ENCODE assay signal across 14 cellular contexts in genomic region chr9:87883990-87884389, GRCh38. TPM values are rescaled to one million over a fixed set of nuclear protein-coding genes. Genes with fewer than 3 reads are reported as not detected.
DNase-seq lines count a peak whose midpoint lies in the region; ATAC-seq, FAIRE-seq and TF ChIP-seq lines count a peak whose summit lies in the region.
"Had no signal": no experiment of that assay in that cellular context is flagged by ENCODE, and none has a peak within 500 bp of the region (broad histone marks: within the 10 kb centered on the region; RNA-seq: fewer than 3 reads in every experiment).

No MANE protein-coding gene starts in this region.

- no peaks in the 10 kb centered on the region for H4K20me1 ChIP-seq in KMS-11 (ENCODE audit: insufficient read depth)
- no peaks in the 10 kb centered on the region for H4K20me1 ChIP-seq in H1 (replicated peaks in 1 of 2; ENCODE audit: control insufficient read depth in 1 of 2, insufficient read depth in 2 of 2, low read length in 2 of 2)
- no peaks in the 10 kb centered on the region for H4K20me1 ChIP-seq in osteoblast (ENCODE audit: insufficient read depth, low read length)

- no peak overlapping the region for H3K56ac ChIP-seq in H1 (replicated peaks; ENCODE audit: insufficient read length, low read depth, low read length)

- H3K4me3 ChIP-seq in GM06990 (replicated peaks; ENCODE audit: low read depth, low read length) = no peak overlapping the region
- no peak overlapping the region for H3K4me3 ChIP-seq in KMS-11 (IDR thresholded peaks at IDR 0.05; ENCODE audit: insufficient read depth, low read depth, low read length)
- H3K4me3 ChIP-seq in H1 (ENCODE audit: extremely low read depth in 1 of 4, insufficient read depth in 2 of 4, low read depth in 3 of 4, low read length in 4 of 4) = no peak overlapping the region
- H3K4me3 ChIP-seq in osteoblast (ENCODE audit: insufficient read depth, low read length) = no peak overlapping the region
- H3K4me3 ChIP-seq: mucosa of descending colon had no signal

- H3K27me3 ChIP-seq in GM06990 (replicated peaks; ENCODE audit: control insufficient read depth, insufficient read depth, low read length) = no peaks in the 10 kb centered on the region; the same call in 1 of the 2 replicates
- no peaks in the 10 kb centered on the region for H3K27me3 ChIP-seq in KMS-11 (ENCODE audit: insufficient read depth, low read depth)
- H3K27me3 ChIP-seq in H1 (replicated peaks in 1 of 4; ENCODE audit: control insufficient read depth in 3 of 4, extremely low read depth in 1 of 4, insufficient read depth in 3 of 4, low read length in 3 of 4) = no peaks in the 10 kb centered on the region; a peak in 1 of 7 replicates
- H3K27me3 ChIP-seq in osteoblast (ENCODE audit: insufficient read depth, low read length) = no peaks in the 10 kb centered on the region

- no peak overlapping the region for H3K4me3 Mint-ChIP-seq in activated naive CD8-positive, alpha-beta T cell treated with anti-CD3 and anti-CD28 coated beads, Interleukin-2, amount 50 U/mL, for 24 hours

- TF ChIP-seq RAD21 in H1 (IDR thresholded peaks at IDR 0.05 in 1 of 2, conservative IDR thresholded peaks at IDR 0.05 in 1 of 2; ENCODE audit: low read depth in 2 of 2, low read length in 2 of 2) = peak; percentile 31 to 62; a peak in 3 of 4 replicates

- H3K27ac Mint-ChIP-seq in activated naive CD8-positive, alpha-beta T cell treated with anti-CD3 and anti-CD28 coated beads, Interleukin-2, amount 50 U/mL, for 24 hours = no peak overlapping the region

- ATAC-seq in activated naive CD8-positive, alpha-beta T cell treated with anti-CD3 and anti-CD28 coated beads, Interleukin-2, amount 50 U/mL, for 24 hours = no peak
- ATAC-seq: mucosa of descending colon had no signal

- FAIRE-seq in H1 (lab: Jason Lieb, UNC) = no peak
- FAIRE-seq: astrocyte, endothelial cell of umbilical vein had no signal

- no peak for TF ChIP-seq EP300 in H1 (IDR thresholded peaks at IDR 0.05; ENCODE audit: borderline replicate concordance in 1 of 2, low read depth in 2 of 2, low read length in 2 of 2)

- H3K9me3 ChIP-seq in H1 (ENCODE audit: insufficient read depth in 2 of 2, low read depth in 1 of 2, low read length in 1 of 2) (no peaks in the 10 kb centered on the region), osteoblast (ENCODE audit: low read depth, low read length) (no peaks in the 10 kb centered on the region)
- H3K9me3 ChIP-seq: mucosa of descending colon had no signal

- H4K8ac ChIP-seq in H1 (ENCODE audit: extremely low read depth, insufficient read depth, low read length) = no peak overlapping the region

- no peaks in the 10 kb centered on the region for H3K9me3 Mint-ChIP-seq in activated naive CD8-positive, alpha-beta T cell treated with anti-CD3 and anti-CD28 coated beads, Interleukin-2, amount 50 U/mL, for 24 hours

- H3K4me1 Mint-ChIP-seq in activated naive CD8-positive, alpha-beta T cell treated with anti-CD3 and anti-CD28 coated beads, Interleukin-2, amount 50 U/mL, for 24 hours = no peaks in the 10 kb centered on the region

- H3K27ac ChIP-seq in KMS-11 (no peak overlapping the region), H1 (ENCODE audit: low read depth, low read length) (no peak overlapping the region), osteoblast (ENCODE audit: low read depth, low read length) (no peak overlapping the region)

- 62% methylated on average over 5 of the region's 8 CpGs; no CpG with 5 or more reads in 1 of the 2 experiments for WGBS in H1 (ENCODE audit: extremely low coverage in 1 of 2, insufficient coverage in 1 of 2, insufficient read length in 1 of 2, insufficient replicate concordance in 2 of 2, low coverage in 1 of 2, low lambda C conversion rate in 2 of 2, missing lambda C conversion rate in 1 of 2), 2 experiments

- no peaks in the 10 kb centered on the region for H3K79me1 ChIP-seq in H1 (ENCODE audit: low read depth, low read length)

- H3K36me3 Mint-ChIP-seq in activated naive CD8-positive, alpha-beta T cell treated with anti-CD3 and anti-CD28 coated beads, Interleukin-2, amount 50 U/mL, for 24 hours (ENCODE audit: low read depth) = no peaks in the 10 kb centered on the region

- no peaks in the 10 kb centered on the region for H3K79me2 ChIP-seq in KMS-11 (ENCODE audit: insufficient read depth, low read depth)
- no peaks in the 10 kb centered on the region for H3K79me2 ChIP-seq in H1 (ENCODE audit: control insufficient read depth in 1 of 2, insufficient read depth in 2 of 2, low read length in 2 of 2)
- no peaks in the 10 kb centered on the region for H3K79me2 ChIP-seq in osteoblast (ENCODE audit: insufficient read depth, low read length)

- peak overlapping the region; percentile 71; the same call in 1 of the 2 replicates for H2BK5ac ChIP-seq in H1 (ENCODE audit: low read depth, low read length)

- H3K23me2 ChIP-seq in H1 (ENCODE audit: low read depth, low read length) = no peaks in the 10 kb centered on the region

- H2AFZ ChIP-seq in KMS-11 (ENCODE audit: low read depth) = no peak overlapping the region
- H2AFZ ChIP-seq in H1 (ENCODE audit: low read length) = no peak overlapping the region
- H2AFZ ChIP-seq in osteoblast (ENCODE audit: low read length) = no peak overlapping the region

- 0 out of 2 replicates have a peak overlapping the region, but pooled peaks have one; percentile 60 for H2BK12ac ChIP-seq in H1 (ENCODE audit: low read depth, low read length)

- DNase-seq in GM06990 (ENCODE audit: extremely low read depth, insufficient read length) (no peak), H1 (ENCODE audit: low read depth in 1 of 2, low spot score in 2 of 2) (peak in 1 of 2 experiments; percentile 81), osteoblast (ENCODE audit: insufficient read length, low spot score, missing footprints) (no peak), SHP77 treated with DMSO at 0.1 percent for 48 hours (lab: John Stamatoyannopoulos, UW) (no peak)
- no peak for DNase-seq in activated naive CD8-positive, alpha-beta T cell treated with anti-CD3 and anti-CD28 coated beads, Interleukin-2, amount 50 U/mL, for 24 hours
- DNase-seq in NK-92 treated with Interleukin-12 subunit alpha and Interleukin-12 subunit beta, amount 100 ng/mL, for 24 hours (lab: John Stamatoyannopoulos, UW) = no peak
- DNase-seq: activated T-cell treated with anti-CD3 and anti-CD28 coated beads, Interleukin-2, amount 50 U/mL, for 48 hours; DMS153; NCI-H524; SIG-M5 had no signal

- H3K9ac ChIP-seq in KMS-11 = no peak overlapping the region
- no peak overlapping the region for H3K9ac ChIP-seq in H1 (replicated peaks in 1 of 4; ENCODE audit: extremely low read depth in 1 of 4, low read depth in 3 of 4, low read length in 3 of 4)

- H2BK20ac ChIP-seq in H1 (ENCODE audit: low read length) = no peak overlapping the region; the same call in 1 of the 2 replicates

- H3K14ac ChIP-seq in H1 (ENCODE audit: insufficient read length) = no peak overlapping the region

- peak overlapping the region; percentile 88; the same call in 1 of the 2 replicates for H2BK15ac ChIP-seq in H1 (ENCODE audit: low read length)

- TF ChIP-seq POLR2A in H1 (IDR thresholded peaks at IDR 0.05; ENCODE audit: control extremely low read depth in 1 of 2, low read depth in 2 of 2, low read length in 2 of 2) = no peak

- no peak overlapping the region; the same call in 1 of the 2 replicates for H2AK5ac ChIP-seq in H1 (ENCODE audit: low read depth, low read length)

- H3K36me3 ChIP-seq in GM06990 (ENCODE audit: control insufficient read depth, insufficient read depth, low read length) = no peaks in the 10 kb centered on the region
- no peaks in the 10 kb centered on the region for H3K36me3 ChIP-seq in KMS-11 (ENCODE audit: insufficient read depth)
- H3K36me3 ChIP-seq in H1 (ENCODE audit: control insufficient read depth in 2 of 4, insufficient read depth in 4 of 4, low read length in 3 of 4) = no peaks in the 10 kb centered on the region
- no peaks in the 10 kb centered on the region for H3K36me3 ChIP-seq in osteoblast (ENCODE audit: insufficient read depth, low read length)

- no peaks in the 10 kb centered on the region for H3K27me3 Mint-ChIP-seq in activated naive CD8-positive, alpha-beta T cell treated with anti-CD3 and anti-CD28 coated beads, Interleukin-2, amount 50 U/mL, for 24 hours

- POLR2A ChIA-PET in H1 (lab: Charles Lee; ENCODE audit: partially characterized antibody) = interaction anchor here (1.0 kb wide), 1 partner anchor 21 kb away, joined by 3 read pairs; no protein-coding TSS in a partner anchor

- no peak overlapping the region for H3K18ac ChIP-seq in H1 (ENCODE audit: extremely low read depth, low read length)

- CTCF ChIA-PET in H1 (lab: Charles Lee; ENCODE audit: partially characterized antibody) = interaction anchor here (0.6 to 4.1 kb wide), 30 partner anchors 10 to 1006 kb away, joined by 3 to 30 read pairs (median 4); partner anchors contain the start of gene CTSL

- H3K23ac ChIP-seq in H1 (ENCODE audit: insufficient read length) = no peak overlapping the region

- H3K4me1 ChIP-seq in KMS-11 (ENCODE audit: low read depth, poor library complexity, severe bottlenecking) = peaks cover 11% of the 10 kb centered on the region
- peaks cover 0 to 12% (median 1%) of the 10 kb centered on the region in 4 experiments; a peak in 5 of 7 replicates for H3K4me1 ChIP-seq in H1 (replicated peaks in 1 of 4; ENCODE audit: control insufficient read depth in 3 of 4, insufficient read depth in 4 of 4, low read length in 3 of 4)
- peaks cover 7% of the 10 kb centered on the region for H3K4me1 ChIP-seq in osteoblast (ENCODE audit: insufficient read depth, low read length)

- no peak overlapping the region for H4K5ac ChIP-seq in H1 (ENCODE audit: insufficient read length, low read depth, low read length)

- no peak overlapping the region for H2BK120ac ChIP-seq in H1 (replicated peaks; ENCODE audit: low read depth, low read length)

- TF ChIP-seq CTCF in GM06990 (IDR thresholded peaks at IDR 0.05; ENCODE audit: insufficient read depth, low read length, poor library complexity, severe bottlenecking) (peak; percentile 35), KMS-11 (conservative IDR thresholded peaks at IDR 0.05; ENCODE audit: low read depth, low read length) (0 out of 2 replicates have a peak, but pooled peaks have one; percentile 28), H1 (IDR thresholded peaks at IDR 0.05; ENCODE audit: control extremely low read depth in 1 of 3, insufficient read depth in 1 of 3, low read depth in 1 of 3, low read length in 3 of 3) (peak; percentile 58 to 76 (median 63)), osteoblast (IDR thresholded peaks at IDR 0.05; ENCODE audit: extremely low read depth, low read depth, low read length) (peak; percentile 18)

- H3K4me2 ChIP-seq in KMS-11 (no peak overlapping the region), H1 (ENCODE audit: insufficient read depth in 1 of 2, low read depth in 2 of 2, low read length in 2 of 2) (no peak overlapping the region), osteoblast (ENCODE audit: insufficient read depth, low read length) (no peak overlapping the region)

- H3K4ac ChIP-seq in H1 (replicated peaks; ENCODE audit: insufficient read length, low read depth, low read length) = no peak overlapping the region

- H4K91ac ChIP-seq in H1 (replicated peaks; ENCODE audit: insufficient read length, low read length) = no peak overlapping the region

RNA-seq across cellular contexts. Expression of gene SPATA31E1, which starts 1.3 kb away (rescaled TPM):
- total RNA-seq in H1 (2021; fragmentation: NEBNext Ultra II Directional; extraction: Animal tissue kit (Norgen Biotek cat#: 25700)) = 0.09 TPM in 1 of 2 replicates, not detected in the other
- 0.05 and 0.09 TPM in 2 replicates for polyA plus RNA-seq in H1 (2011; rRNA removed)
- polyA plus RNA-seq in H1 (2011; cell fraction: cytosol; rRNA removed) = 0.08 TPM
- polyA plus RNA-seq in H1 (2011; cell fraction: nucleus; rRNA removed) = 0.24 TPM
- 0.08 to 0.14 TPM (median 0.08 TPM) in 3 of 4 replicates, not detected in the other for polyA plus RNA-seq in H1 (2012, experiment 1 of 2)
- 0.04 TPM for polyA plus RNA-seq in H1 (2012, experiment 2 of 2)
- polyA plus RNA-seq in H1 (2013, experiment 1 of 2) = 0.08 TPM
- 0.06 TPM for polyA plus RNA-seq in H1 (2013, experiment 2 of 2)
- 0.22 and 0.32 TPM in 2 replicates for polyA minus RNA-seq in H1 (2011; rRNA and poly(A)+ RNA removed)
- not detected for polyA minus RNA-seq in H1 (2011; cell fraction: cytosol; rRNA and poly(A)+ RNA removed)
- 0.60 TPM for polyA minus RNA-seq in H1 (2011; cell fraction: nucleus; rRNA and poly(A)+ RNA removed)
- under 0.01 TPM in 1 of 2 replicates, not detected in the other for total RNA-seq in osteoblast
- total RNA-seq: astrocyte, endothelial cell of umbilical vein had no signal
- polyA plus RNA-seq: endothelial cell of umbilical vein had no signal

RNA-seq across cellular contexts. Expression of gene SPATA31C1, which starts 33.8 kb away (rescaled TPM):
- 0.11 TPM in 1 of 2 replicates, not detected in the other for total RNA-seq in H1 (2021; fragmentation: NEBNext Ultra II Directional; extraction: Animal tissue kit (Norgen Biotek cat#: 25700))
- polyA plus RNA-seq in H1 (2011; rRNA removed) = 0.15 and 0.19 TPM in 2 replicates
- polyA plus RNA-seq in H1 (2011; cell fraction: cytosol; rRNA removed) = 0.16 TPM
- 0.24 TPM for polyA plus RNA-seq in H1 (2011; cell fraction: nucleus; rRNA removed)
- polyA plus RNA-seq in H1 (2012, experiment 1 of 2) = 0.17 to 0.35 TPM (median 0.26 TPM) in 4 replicates
- polyA plus RNA-seq in H1 (2012, experiment 2 of 2) = 0.16 TPM
- 0.10 TPM for polyA plus RNA-seq in H1 (2013, experiment 1 of 2)
- 0.13 TPM for polyA plus RNA-seq in H1 (2013, experiment 2 of 2)
- polyA minus RNA-seq in H1 (2011; rRNA and poly(A)+ RNA removed) = 0.17 and 0.28 TPM in 2 replicates
- 0.29 TPM for polyA minus RNA-seq in H1 (2011; cell fraction: cytosol; rRNA and poly(A)+ RNA removed)
- 0.40 TPM for polyA minus RNA-seq in H1 (2011; cell fraction: nucleus; rRNA and poly(A)+ RNA removed)
- not detected in 2 replicates for total RNA-seq in osteoblast
- total RNA-seq: astrocyte, endothelial cell of umbilical vein, mucosa of descending colon had no signal
- polyA plus RNA-seq: endothelial cell of umbilical vein had no signal
